In genomic region chrX:72360326-72360725, GRCh38 we compare ENCODE assay signal across 4 cellular contexts. TPM values are rescaled to one million over a fixed set of nuclear protein-coding genes. Genes with fewer than 3 reads are reported as not detected.
"Had no signal": no experiment of that assay in that cellular context is flagged by ENCODE, and none has a peak within 500 bp of the region (broad histone marks: within the 10 kb centered on the region; RNA-seq: fewer than 3 reads in every experiment).

No MANE protein-coding gene starts in this region.

- DNase-seq: IMR-90, KBM-7 had no signal

RNA-seq across cellular contexts. Expression of gene CITED1, which starts 54.6 kb away (rescaled TPM):
- total RNA-seq: HepG2, HT1080 had no signal
